Comparison of ENCODE assay signal across 33 cellular contexts in the genomic region with DNA sequence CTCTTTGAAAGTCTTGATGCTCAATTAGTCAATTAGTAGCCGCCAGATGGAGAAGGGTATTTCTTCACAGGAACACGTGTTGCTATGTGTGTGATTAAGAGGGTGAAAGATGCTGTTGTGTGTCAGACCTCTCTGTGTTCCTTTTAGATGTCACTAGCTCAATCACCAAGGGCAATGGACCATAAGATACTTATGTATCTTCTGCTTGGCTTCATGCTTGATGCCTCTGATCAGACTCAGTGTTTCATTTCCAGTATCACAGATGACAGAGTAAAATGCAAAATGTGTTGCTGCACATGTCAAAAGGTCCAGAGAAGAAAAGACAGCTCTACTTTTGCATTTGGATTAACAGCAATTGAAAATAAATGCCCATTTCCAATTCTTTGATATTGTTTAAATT.
"Had no signal": no experiment of that assay in that cellular context is flagged by ENCODE, and none has a peak within 500 bp of the region (broad histone marks: within the 10 kb centered on the region; RNA-seq: fewer than 3 reads in every experiment).

No MANE protein-coding gene starts in this region.

- H3K4me3 ChIP-seq: MG63 had no signal

- H3K9me3 ChIP-seq: MG63 had no signal

- H3K27me3 ChIP-seq: brain microvascular endothelial cell, MG63 had no signal

- H3K27ac ChIP-seq: brain microvascular endothelial cell, WERI-Rb-1 had no signal

- H3K36me3 ChIP-seq: brain microvascular endothelial cell, MG63, WERI-Rb-1 had no signal

- DNase-seq: activated CD4-positive, alpha-beta memory T cell treated with anti-CD3 and anti-CD28 coated beads, Interleukin-2, amount 10 ng/mL, durations not matched to agents 7 days and 5 days; activated CD4-positive, alpha-beta T cell treated with anti-CD3 and anti-CD28 coated beads for 1 hour; activated CD4-positive, alpha-beta T cell treated with anti-CD3 and anti-CD28 coated beads for 48 hours; activated CD4-positive, CD25-positive, alpha-beta regulatory T cell; activated CD8-positive, alpha-beta memory T cell treated with anti-CD3 and anti-CD28 coated beads for 24 hours; activated CD8-positive, alpha-beta memory T cell treated with anti-CD3 and anti-CD28 coated beads, Interleukin-2, amount 10 ng/mL, durations not matched to agents 7 days and 5 days; activated CD8-positive, alpha-beta memory T cell treated with anti-CD3 and anti-CD28 coated beads, Interleukin-2, amount 50 U/mL, for 48 hours; activated effector memory CD4-positive, alpha-beta T cell treated with anti-CD3 and anti-CD28 coated beads, Interleukin-2, amount 50 U/mL, for 16 hours; activated naive CD4-positive, alpha-beta T cell; activated naive CD4-positive, alpha-beta T cell treated with anti-CD3 and anti-CD28 coated beads, Interleukin-2, amount 50 U/mL, for 16 hours; activated naive CD8-positive, alpha-beta T cell treated with anti-CD3 and anti-CD28 coated beads for 36 hours; activated T-cell treated with anti-CD3 and anti-CD28 coated beads, Interleukin-2, amount 50 U/mL, for 48 hours; amniotic stem cell; aorta; brain microvascular endothelial cell; central memory CD4-positive, alpha-beta T cell; Kasumi-1; KG1; MG63; MV-4-11; NCI-H1092; NCI-H1436 treated with DMSO at 0.1 percent for 48 hours; NCI-H187 treated with DMSO at 0.1 percent for 48 hours; NCI-H2081; NCI-H345; NCI-H510A treated with DMSO at 0.1 percent for 48 hours; NCI-H526 treated with DMSO at 0.1 percent for 48 hours; NK-92 treated with Interleukin-12 subunit alpha and Interleukin-12 subunit beta, amount 100 ng/mL, for 24 hours; OCI-M1; Right ventricle myocardium superior; SW 1271; T1000; WERI-Rb-1 had no signal
